7 cellular contexts compared by ENCODE assay signal in the genomic region with DNA sequence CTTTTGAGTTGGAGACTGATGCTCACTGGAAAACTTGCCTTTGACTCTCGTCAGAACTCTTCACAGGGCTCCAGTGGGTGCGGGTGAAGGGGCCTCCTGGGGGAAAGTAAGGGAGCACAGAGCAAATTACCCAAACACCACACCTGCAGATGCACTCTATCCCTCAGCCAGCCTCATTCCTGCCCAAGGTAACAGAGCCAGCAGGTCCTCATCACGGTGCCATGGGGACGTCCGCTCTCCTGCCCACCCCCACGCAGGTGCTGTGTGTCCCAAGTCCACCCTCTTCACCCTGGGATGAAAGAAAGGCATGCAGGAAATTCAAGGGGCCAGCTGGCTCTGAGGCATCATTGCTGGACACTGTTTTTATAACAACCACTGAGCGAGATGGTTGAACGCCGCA.
"Had no signal": no experiment of that assay in that cellular context is flagged by ENCODE, and none has a peak within 500 bp of the region (broad histone marks: within the 10 kb centered on the region; RNA-seq: fewer than 3 reads in every experiment).

No MANE protein-coding gene starts in this region.

- H3K27ac Mint-ChIP-seq: HFFc6 had no signal

- H3K4me1 ChIP-seq: HAP-1 had no signal

- ATAC-seq: HCT116, K562 had no signal

- H3K4me3 ChIP-seq: HAP-1, K562 had no signal

- H3K36me3 ChIP-seq: HAP-1 had no signal

- H3K4me3 Mint-ChIP-seq: HFFc6 had no signal

- DNase-seq: GOT3, H7, HFFc6, IMR-90 had no signal

- H3K9me3 ChIP-seq: HAP-1 had no signal
